ENCODE assay signal across 19 cellular contexts in the genomic region with DNA sequence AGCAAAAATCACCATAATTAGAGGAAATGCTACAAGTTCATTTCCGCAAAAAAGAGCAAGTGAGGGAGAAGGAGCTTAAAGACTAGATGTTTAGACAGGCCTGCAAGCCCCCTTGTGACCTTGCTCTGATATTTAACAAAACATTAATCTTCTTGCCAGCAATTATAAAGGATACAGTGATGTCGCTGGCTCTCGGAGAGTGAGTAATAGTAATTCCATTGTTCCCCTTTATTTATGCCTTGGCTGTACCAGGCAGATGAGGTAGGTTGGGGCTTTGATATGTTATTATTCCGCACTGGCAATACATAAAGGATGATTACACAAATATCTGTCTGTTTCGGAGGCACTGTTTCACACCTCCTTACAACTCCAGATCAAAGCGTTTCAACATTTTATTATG.
"Had no signal": no experiment of that assay in that cellular context is flagged by ENCODE, and none has a peak within 500 bp of the region (broad histone marks: within the 10 kb centered on the region; RNA-seq: fewer than 3 reads in every experiment).

No MANE protein-coding gene starts in this region.

- H3K27me3 ChIP-seq: colonic mucosa, spleen had no signal

- H3K36me3 ChIP-seq: colonic mucosa, heart right ventricle, left ventricle myocardium inferior, lower lobe of right lung, spleen had no signal

- DNase-seq: cerebellar nuclear complex; colonic mucosa; effector CD8-positive, alpha-beta T cell; foreskin melanocyte; heart right ventricle; islet precursor cell; left ventricle myocardium inferior; lower lobe of right lung; naive B cell; psoas muscle; retina; spleen; stimulated activated CD4-positive, alpha-beta T cell treated with anti-CD3 and anti-CD28 coated beads, Interleukin-15, amount 100 ng/mL, for 24 hours; stimulated activated CD4-positive, alpha-beta T cell treated with anti-CD3 and anti-CD28 coated beads, Interleukin-1b, Interleukin-23, amount 100 ng/mL, for 48 hours; stimulated activated CD4-positive, alpha-beta T cell treated with anti-CD3 and anti-CD28 coated beads, Interleukin-4, amount 100 ng/mL, for 24 hours; trophoblast cell had no signal

- H3K4me3 ChIP-seq: colonic mucosa, heart right ventricle, left ventricle myocardium inferior, lower lobe of right lung, psoas muscle, spleen had no signal

- ATAC-seq: heart right ventricle; lower lobe of right lung; psoas muscle; sciatic nerve; stimulated activated memory B cell treated with anti-CD40 and anti-IgM and Interleukin-4, amounts not matched to agents 10 μg/mL and 1 μg/mL and 100 μg/mL, for 72 hours had no signal

- H3K4me1 ChIP-seq: colonic mucosa, heart right ventricle, left ventricle myocardium inferior, lower lobe of right lung, parathyroid adenoma, psoas muscle, spleen had no signal

- H3K9me3 ChIP-seq: colonic mucosa, heart right ventricle, left ventricle myocardium inferior, lower lobe of right lung, psoas muscle, spleen had no signal

- H3K27ac ChIP-seq: colonic mucosa, heart right ventricle, left ventricle myocardium inferior, lower lobe of right lung, parathyroid adenoma, psoas muscle, spleen had no signal
